30 cellular contexts compared by ENCODE assay signal in the genomic region with DNA sequence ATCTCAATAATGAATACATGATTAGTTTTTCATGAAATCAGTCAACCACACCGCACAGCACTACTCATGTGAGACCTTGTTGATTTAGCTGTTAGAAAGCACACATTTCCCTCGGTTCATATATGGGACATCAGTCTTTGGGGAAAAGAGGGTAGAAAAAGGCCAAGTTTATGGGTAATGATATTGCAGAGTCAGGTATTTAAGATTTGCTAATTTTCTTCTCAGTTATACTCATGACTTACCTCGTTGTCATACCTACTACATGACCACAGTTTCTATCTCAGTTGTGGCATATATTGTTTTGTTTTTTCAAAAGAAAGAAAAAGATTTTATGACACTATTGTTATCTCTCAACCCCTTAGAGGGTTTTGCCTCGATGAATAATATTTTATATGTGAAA.
"Had no signal": no experiment of that assay in that cellular context is flagged by ENCODE, and none has a peak within 500 bp of the region (broad histone marks: within the 10 kb centered on the region; RNA-seq: fewer than 3 reads in every experiment).

No MANE protein-coding gene starts in this region.

- H2AFZ ChIP-seq: hepatocyte had no signal

- ATAC-seq: activated CD4-positive, alpha-beta T cell treated with anti-CD3 and anti-CD28 coated beads for 36 hours; activated CD8-positive, alpha-beta memory T cell treated with anti-CD3 and anti-CD28 coated beads, Interleukin-2, amount 10 ng/mL, durations not matched to agents 7 days and 5 days; activated CD8-positive, alpha-beta T cell treated with anti-CD3 and anti-CD28 coated beads, Interleukin-2, amount 10 ng/mL, durations not matched to agents 7 days and 5 days; activated naive CD8-positive, alpha-beta T cell treated with anti-CD3 and anti-CD28 coated beads, Interleukin-2, amount 50 U/mL, for 24 hours; body of pancreas; effector memory CD8-positive, alpha-beta T cell; foreskin keratinocyte; gastrocnemius medialis; heart right ventricle had no signal

- H3K9me3 ChIP-seq: adrenal gland, body of pancreas, esophagus muscularis mucosa, gastrocnemius medialis, heart right ventricle had no signal

- DNase-seq: activated CD4-positive, alpha-beta memory T cell treated with anti-CD3 and anti-CD28 coated beads for 36 hours; activated CD4-positive, alpha-beta T cell treated with anti-CD3 and anti-CD28 coated beads for 36 hours; activated CD4-positive, alpha-beta T cell treated with anti-CD3 and anti-CD28 coated beads, Interleukin-2, amount 10 ng/mL, durations not matched to agents 24 days and 14 days; activated CD4-positive, CD25-positive, alpha-beta regulatory T cell; activated CD4-positive, CD25-positive, alpha-beta regulatory T cell treated with anti-CD3 and anti-CD28 coated beads, Interleukin-2, amount 50 U/mL, for 72 hours; activated CD8-positive, alpha-beta memory T cell treated with anti-CD3 and anti-CD28 coated beads, Interleukin-2, amount 10 ng/mL, durations not matched to agents 7 days and 5 days; activated CD8-positive, alpha-beta memory T cell treated with anti-CD3 and anti-CD28 coated beads, Interleukin-2, amount 50 U/mL, for 4 hours; activated CD8-positive, alpha-beta T cell treated with anti-CD3 and anti-CD28 coated beads, Interleukin-2, amount 10 ng/mL, durations not matched to agents 7 days and 5 days; activated effector memory CD4-positive, alpha-beta T cell treated with anti-CD3 and anti-CD28 coated beads, Interleukin-2, amount 50 U/mL, for 16 hours; activated naive CD4-positive, alpha-beta T cell treated with anti-CD3 and anti-CD28 coated beads for 36 hours; activated naive CD8-positive, alpha-beta T cell treated with anti-CD3 and anti-CD28 coated beads for 36 hours; activated naive CD8-positive, alpha-beta T cell treated with anti-CD3 and anti-CD28 coated beads, Interleukin-2, amount 50 U/mL, for 24 hours; activated T-cell treated with anti-CD3 and anti-CD28 coated beads, Interleukin-2, amount 50 U/mL, for 1 hour; activated T-cell treated with anti-CD3 and anti-CD28 coated beads, Interleukin-2, amount 50 U/mL, for 48 hours; adrenal gland; amygdala; aorta; body of pancreas; caudate nucleus; cortex of kidney; dermis blood vessel endothelial cell; effector CD4-positive, alpha-beta T cell; effector memory CD8-positive, alpha-beta T cell; erythroblast; foreskin keratinocyte; gastrocnemius medialis; heart right ventricle had no signal

- H3K4me2 ChIP-seq: hepatocyte had no signal

- H3K27ac ChIP-seq: adrenal gland, body of pancreas, esophagus muscularis mucosa, foreskin keratinocyte, gastrocnemius medialis, heart right ventricle, hepatocyte had no signal

- FAIRE-seq: colon had no signal

- H3K79me2 ChIP-seq: hepatocyte had no signal

- H3K4me3 ChIP-seq: adrenal gland, body of pancreas, esophagus muscularis mucosa, gastrocnemius medialis, heart right ventricle, hepatocyte had no signal

- H3K4me1 ChIP-seq: adrenal gland, body of pancreas, esophagus muscularis mucosa, foreskin keratinocyte, gastrocnemius medialis, heart right ventricle had no signal

- H3K27me3 ChIP-seq: adrenal gland, body of pancreas, esophagus muscularis mucosa, foreskin keratinocyte, gastrocnemius medialis, heart right ventricle, hepatocyte had no signal

- H3K36me3 ChIP-seq: adrenal gland, esophagus muscularis mucosa, gastrocnemius medialis, heart right ventricle had no signal
